ENCODE assay signal across 22 cellular contexts in the genomic region with DNA sequence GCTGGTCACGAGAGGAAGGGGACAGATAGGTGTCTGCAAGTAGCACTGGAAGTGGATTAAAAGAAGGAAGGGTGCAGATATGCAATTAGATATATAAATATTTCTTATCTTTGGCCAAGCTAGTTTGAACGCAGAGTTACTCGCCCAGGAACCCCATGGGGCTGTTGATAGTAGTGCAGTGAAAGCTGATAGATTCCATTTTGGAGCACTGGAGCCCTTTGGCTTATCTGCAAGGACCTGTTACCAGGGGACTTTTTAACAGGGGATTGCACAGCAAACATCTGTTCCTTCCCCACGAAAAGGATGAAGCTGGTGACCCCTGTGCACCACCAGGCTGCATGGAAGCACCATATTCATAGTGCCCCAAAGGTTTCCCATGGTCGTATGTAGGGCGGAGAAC.
DNase-seq lines count a peak whose midpoint lies in the region; ATAC-seq and TF ChIP-seq lines count a peak whose summit lies in the region.
"Had no signal": no experiment of that assay in that cellular context is flagged by ENCODE, and none has a peak within 500 bp of the region (broad histone marks: within the 10 kb centered on the region; RNA-seq: fewer than 3 reads in every experiment).

No MANE protein-coding gene starts in this region.

- ATAC-seq in upper lobe of left lung (ENCODE audit: low FRiP score in 2 of 2) (no peak), HG03571 (IDR thresholded peaks at IDR 0.05; ENCODE audit: unreplicated experiment) (no peak)
- ATAC-seq: CD8-positive, alpha-beta T cell; GM12878 had no signal

- TF ChIP-seq EP300 in upper lobe of left lung (IDR thresholded peaks at IDR 0.05) (no peak), transverse colon (IDR thresholded peaks at IDR 0.05; ENCODE audit: low read depth) (no peak)

- TF ChIP-seq CTCF in endodermal cell (conservative IDR thresholded peaks at IDR 0.05) (no peak), neural progenitor cell (IDR thresholded peaks at IDR 0.05) (no peak), upper lobe of left lung (IDR thresholded peaks at IDR 0.05) (no peak), transverse colon (IDR thresholded peaks at IDR 0.05) (no peak)

- H3K27me3 Mint-ChIP-seq in endodermal cell (ENCODE audit: insufficient read depth) (no peaks in the 10 kb centered on the region), neural progenitor cell (ENCODE audit: insufficient read depth, low read depth) (no peaks in the 10 kb centered on the region)
- H3K27me3 Mint-ChIP-seq: CD4-positive, CD25-positive, alpha-beta regulatory T cell had no signal

- peaks cover 31% of the 10 kb centered on the region for H3K4me1 Mint-ChIP-seq in endodermal cell
- H3K4me1 Mint-ChIP-seq in neural progenitor cell: peaks cover 25% of the 10 kb centered on the region
- H3K4me1 Mint-ChIP-seq: B cell; CD4-positive, CD25-positive, alpha-beta regulatory T cell had no signal

- no peaks in the 10 kb centered on the region for H4K20me1 ChIP-seq in neural progenitor cell (ENCODE audit: low read depth)
- H4K20me1 ChIP-seq: BLaER1 had no signal

- H3K9me3 ChIP-seq in HUES6 (ENCODE audit: control insufficient read depth, insufficient read depth, low read depth, low read length) (peaks cover 8% of the 10 kb centered on the region), endodermal cell (ENCODE audit: control insufficient read depth, low read length) (peaks cover 17% of the 10 kb centered on the region), neural progenitor cell (ENCODE audit: low read depth) (no peaks in the 10 kb centered on the region), upper lobe of left lung (no peaks in the 10 kb centered on the region), transverse colon (no peaks in the 10 kb centered on the region)
- H3K9me3 ChIP-seq: BLaER1, Caco-2 had no signal

- no peaks in the 10 kb centered on the region for H3K79me2 ChIP-seq in neural progenitor cell (ENCODE audit: low read depth)

- H3K9ac ChIP-seq in HUES6 (ENCODE audit: low read length) (no peak overlapping the region), endodermal cell (ENCODE audit: extremely low read depth, low read length, poor library complexity, severe bottlenecking) (no peak overlapping the region), neural progenitor cell (no peak overlapping the region)
- H3K9ac ChIP-seq: BLaER1 had no signal

- no peak overlapping the region for H3K4me3 Mint-ChIP-seq in endodermal cell
- no peak overlapping the region for H3K4me3 Mint-ChIP-seq in neural progenitor cell
- H3K4me3 Mint-ChIP-seq: B cell; CD4-positive, CD25-positive, alpha-beta regulatory T cell; CD8-positive, alpha-beta T cell; HFFc6 had no signal

- H3K27me3 ChIP-seq in HUES6 (ENCODE audit: control insufficient read depth, insufficient read depth, low read length): no peaks in the 10 kb centered on the region
- H3K27me3 ChIP-seq in endodermal cell (ENCODE audit: control insufficient read depth, insufficient read depth, low read length, poor library complexity, severe bottlenecking): no peaks in the 10 kb centered on the region
- no peaks in the 10 kb centered on the region for H3K27me3 ChIP-seq in neural progenitor cell
- no peaks in the 10 kb centered on the region for H3K27me3 ChIP-seq in upper lobe of left lung
- H3K27me3 ChIP-seq in transverse colon: no peaks in the 10 kb centered on the region
- H3K27me3 ChIP-seq: BLaER1 had no signal

- H3K27ac ChIP-seq in HUES6 (ENCODE audit: low read depth, low read length): no peak overlapping the region
- H3K27ac ChIP-seq in endodermal cell (ENCODE audit: low read depth, low read length): no peak overlapping the region
- no peak overlapping the region for H3K27ac ChIP-seq in neural progenitor cell
- no peak overlapping the region for H3K27ac ChIP-seq in upper lobe of left lung
- H3K27ac ChIP-seq in transverse colon: no peak overlapping the region
- H3K27ac ChIP-seq: 22Rv1, BLaER1, C4-2B had no signal

- H3K27ac Mint-ChIP-seq in endodermal cell (no peak overlapping the region), neural progenitor cell (no peak overlapping the region)
- H3K27ac Mint-ChIP-seq: B cell; CD4-positive, CD25-positive, alpha-beta regulatory T cell; CD8-positive, alpha-beta T cell; HFFc6 had no signal

- peak overlapping the region; percentile 5; the same call in 1 of the 2 replicates for H3K4me3 ChIP-seq in HUES6 (ENCODE audit: low read depth, low read length)
- H3K4me3 ChIP-seq in endodermal cell (ENCODE audit: low read length): peak overlapping the region; percentile 12
- H3K4me3 ChIP-seq in neural progenitor cell: no peak overlapping the region
- no peak overlapping the region for H3K4me3 ChIP-seq in upper lobe of left lung
- H3K4me3 ChIP-seq in transverse colon: no peak overlapping the region
- H3K4me3 ChIP-seq: BLaER1, GM12878 had no signal

- WGBS in endodermal cell (ENCODE audit: insufficient coverage in 1 of 2, insufficient read length in 1 of 2), 2 experiments: 55 to 59% methylated on average over 5 to 6 of the region's 6 CpGs
- 42 to 51% methylated on average over 6 of the region's 6 CpGs for WGBS in upper lobe of left lung, 2 donors
- WGBS in transverse colon (ENCODE audit: low coverage in 1 of 2), 2 donors: 49 to 52% methylated on average over 3 to 6 of the region's 6 CpGs

- H3K9me3 Mint-ChIP-seq in endodermal cell (peaks cover 17% of the 10 kb centered on the region), neural progenitor cell (peaks cover 8% of the 10 kb centered on the region)

- DNase-seq in NCI-H82 (lab: John Stamatoyannopoulos, UW) (peak; percentile 61), NCI-H82 treated with DMSO at 0.1 percent for 48 hours (lab: John Stamatoyannopoulos, UW; ENCODE audit: unreplicated experiment) (no peak), endodermal cell (peak; percentile 60), neural progenitor cell (ENCODE audit: low spot score) (no peak), upper lobe of left lung (no peak), transverse colon (no peak)
- DNase-seq: Caco-2; CD4-positive, CD25-positive, alpha-beta regulatory T cell; CD8-positive, alpha-beta T cell; DMS 273 treated with DMSO at 0.1 percent for 48 hours; DMS79; EL; GDM1; H9; HFFc6 had no signal

- TF ChIP-seq POLR2A in upper lobe of left lung (IDR thresholded peaks at IDR 0.05): no peak
- no peak for TF ChIP-seq POLR2A in transverse colon (IDR thresholded peaks at IDR 0.05)

- H3K4me1 ChIP-seq in HUES6 (ENCODE audit: control insufficient read depth, insufficient read depth, low read length) (peaks cover 21% of the 10 kb centered on the region), endodermal cell (ENCODE audit: control insufficient read depth, insufficient read depth, low read length) (peaks cover 12% of the 10 kb centered on the region), neural progenitor cell (peaks cover 18% of the 10 kb centered on the region), upper lobe of left lung (no peaks in the 10 kb centered on the region), transverse colon (no peaks in the 10 kb centered on the region)
- H3K4me1 ChIP-seq: BLaER1, Caco-2 had no signal

- no peaks in the 10 kb centered on the region for H3K36me3 ChIP-seq in HUES6 (ENCODE audit: control insufficient read depth, insufficient read depth, low read length)
- H3K36me3 ChIP-seq in endodermal cell (ENCODE audit: control insufficient read depth, insufficient read depth, low read length): no peaks in the 10 kb centered on the region
- H3K36me3 ChIP-seq in neural progenitor cell: no peaks in the 10 kb centered on the region
- H3K36me3 ChIP-seq in upper lobe of left lung: no peaks in the 10 kb centered on the region
- no peaks in the 10 kb centered on the region for H3K36me3 ChIP-seq in transverse colon
- H3K36me3 ChIP-seq: BLaER1 had no signal

- intact Hi-C loops in transverse colon (cut with DNase I; ENCODE audit: low total_unique reads): no loop called here

- no peak overlapping the region for H2AFZ ChIP-seq in neural progenitor cell (replicated peaks)

- in situ Hi-C loops in transverse colon (cut with MboI; ENCODE audit: low pct_ligation_motif_present in 1 of 4, low pct_unique_long_range_greater_than_20kb in 1 of 4, low sequenced_read_pairs in 3 of 4): loop anchor here in 2 of 4 donors (25.0 kb wide), 2 partner anchors 92 to 117 kb away; no protein-coding TSS in a partner anchor

- H3F3A ChIP-seq in neural progenitor cell (ENCODE audit: low read depth): peaks cover 10% of the 10 kb centered on the region

- H3K4me2 ChIP-seq in neural progenitor cell: peak overlapping the region; percentile 49
- H3K4me2 ChIP-seq: BLaER1 had no signal

- H3K36me3 Mint-ChIP-seq in endodermal cell (ENCODE audit: low read depth): peaks cover 4% of the 10 kb centered on the region
- H3K36me3 Mint-ChIP-seq in neural progenitor cell: peaks cover 2% of the 10 kb centered on the region
- H3K36me3 Mint-ChIP-seq: CD4-positive, CD25-positive, alpha-beta regulatory T cell; CD8-positive, alpha-beta T cell had no signal

Comparison
In these comparisons a context has a peak if more than half of its experiments do, and no peak if none do; other contexts are left out.
1. DNase-seq: peak in NCI-H82 (single experiment) and endodermal cell (single experiment); none in NCI-H82 treated with DMSO at 0.1 percent for 48 hours (single experiment), neural progenitor cell (single experiment), upper lobe of left lung (0 of 2) and transverse colon (single experiment).
2. H3K4me3 ChIP-seq: peak in HUES6 (single experiment) and endodermal cell (single experiment); none in neural progenitor cell (single experiment), upper lobe of left lung (0 of 4) and transverse colon (0 of 4).